29 cellular contexts compared by ENCODE assay signal in the genomic region with DNA sequence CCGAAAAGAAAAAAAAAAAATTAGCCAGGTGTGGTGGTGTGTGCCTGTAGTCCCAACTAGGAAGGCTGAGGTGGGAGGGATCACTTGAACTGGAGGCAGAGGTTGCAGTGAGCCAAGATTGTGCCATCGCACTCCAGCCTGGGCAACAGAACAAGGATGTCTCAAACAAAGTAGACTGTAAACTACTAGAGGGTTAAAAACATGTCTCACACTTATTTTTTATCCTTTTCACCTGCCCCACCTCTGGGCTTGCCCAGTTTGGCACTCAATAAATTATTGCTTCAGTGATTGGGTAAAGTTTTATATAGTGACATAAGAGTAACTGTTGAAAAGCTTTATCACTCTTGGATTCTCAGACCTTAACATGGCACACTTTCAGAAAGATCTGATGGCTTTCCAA. TPM values are rescaled to one million over a fixed set of nuclear protein-coding genes. Genes with fewer than 3 reads are reported as not detected.
"Had no signal": no experiment of that assay in that cellular context is flagged by ENCODE, and none has a peak within 500 bp of the region (broad histone marks: within the 10 kb centered on the region; RNA-seq: fewer than 3 reads in every experiment).

No MANE protein-coding gene starts in this region.

- H3K27me3 Mint-ChIP-seq: activated naive CD8-positive, alpha-beta T cell treated with anti-CD3 and anti-CD28 coated beads, Interleukin-2, amount 10 ng/mL, durations not matched to agents 7 days and 5 days; naive B cell; stimulated activated memory B cell treated with anti-CD40 and anti-IgM and Interleukin-4, amounts not matched to agents 10 μg/mL and 1 μg/mL and 100 μg/mL, for 72 hours had no signal

- DNase-seq: activated CD4-positive, alpha-beta T cell treated with anti-CD3 and anti-CD28 coated beads, Interleukin-2, amount 50 U/mL, for 4 hours; activated naive CD4-positive, alpha-beta T cell treated with anti-CD3 and anti-CD28 coated beads for 36 hours; activated naive CD8-positive, alpha-beta T cell treated with anti-CD3 and anti-CD28 coated beads, Interleukin-2, amount 10 ng/mL, durations not matched to agents 7 days and 5 days; activated T-cell treated with anti-CD3 and anti-CD28 coated beads, Interleukin-2, amount 50 U/mL, for 48 hours; amniotic stem cell; cerebellar nuclear complex; endodermal cell; erythroblast; head of caudate nucleus; hypothalamus; mesendoderm; naive B cell; nucleus accumbens; sigmoid colon; stimulated activated CD4-positive, alpha-beta T cell treated with anti-CD3 and anti-CD28 coated beads, Interleukin-15, amount 100 ng/mL, for 24 hours; stomach; T-helper 9 cell; transverse colon; uterus had no signal

- H3K27ac ChIP-seq: coronary artery, sigmoid colon, stomach, suprapubic skin, uterus had no signal

- H3K9me3 Mint-ChIP-seq: activated naive CD8-positive, alpha-beta T cell treated with anti-CD3 and anti-CD28 coated beads, Interleukin-2, amount 10 ng/mL, durations not matched to agents 7 days and 5 days; endodermal cell; naive B cell; stimulated activated memory B cell treated with anti-CD40 and anti-IgM and Interleukin-4, amounts not matched to agents 10 μg/mL and 1 μg/mL and 100 μg/mL, for 72 hours; WTC11 had no signal

- H3K4me3 ChIP-seq: coronary artery, sigmoid colon, smooth muscle cell, stomach, suprapubic skin, transverse colon, uterus had no signal

- H3K36me3 ChIP-seq: sigmoid colon, stomach, suprapubic skin, transverse colon, uterus had no signal

- H3K4me2 ChIP-seq: smooth muscle cell had no signal

- H3K9me3 ChIP-seq: sigmoid colon, stomach, suprapubic skin, transverse colon, uterus had no signal

- H3K36me3 Mint-ChIP-seq: WTC11 had no signal

- H3K4me3 Mint-ChIP-seq: activated naive CD4-positive, alpha-beta T cell treated with anti-CD3 and anti-CD28 coated beads for 36 hours; activated naive CD8-positive, alpha-beta T cell treated with anti-CD3 and anti-CD28 coated beads, Interleukin-2, amount 10 ng/mL, durations not matched to agents 7 days and 5 days; endodermal cell; naive B cell; stimulated activated memory B cell treated with anti-CD40 and anti-IgM and Interleukin-4, amounts not matched to agents 10 μg/mL and 1 μg/mL and 100 μg/mL, for 72 hours; WTC11 had no signal

- H3K27ac Mint-ChIP-seq: activated naive CD4-positive, alpha-beta T cell treated with anti-CD3 and anti-CD28 coated beads for 36 hours; activated naive CD8-positive, alpha-beta T cell treated with anti-CD3 and anti-CD28 coated beads, Interleukin-2, amount 10 ng/mL, durations not matched to agents 7 days and 5 days; endodermal cell; naive B cell; stimulated activated memory B cell treated with anti-CD40 and anti-IgM and Interleukin-4, amounts not matched to agents 10 μg/mL and 1 μg/mL and 100 μg/mL, for 72 hours; WTC11 had no signal

- H3K27me3 ChIP-seq: sigmoid colon, stomach, suprapubic skin, transverse colon, uterus had no signal

- ATAC-seq: stimulated activated memory B cell treated with anti-CD40 and anti-IgM and Interleukin-4, amounts not matched to agents 10 μg/mL and 1 μg/mL and 100 μg/mL, for 72 hours; WTC11 had no signal

RNA-seq across cellular contexts. Expression of a gene that starts 56.2 kb away (rescaled TPM):
- total RNA-seq: activated naive CD4-positive, alpha-beta T cell treated with anti-CD3 and anti-CD28 coated beads for 36 hours; activated naive CD8-positive, alpha-beta T cell treated with anti-CD3 and anti-CD28 coated beads, Interleukin-2, amount 10 ng/mL, durations not matched to agents 7 days and 5 days; endodermal cell; frontal cortex; lower leg skin; mucosa of gallbladder; sigmoid colon; smooth muscle cell; stomach; suprapubic skin; T-helper 1 cell treated with Interleukin-12 subunit alpha and Interleukin-12 subunit beta and Interleukin-4 antibody, amounts not matched to agents 30 ng/mL and 1 ng/mL, for 36 hours; transverse colon; uterus had no signal
- polyA plus RNA-seq: neural cell, sigmoid colon, stomach had no signal
